9 cellular contexts compared by ENCODE assay signal in the genomic region with DNA sequence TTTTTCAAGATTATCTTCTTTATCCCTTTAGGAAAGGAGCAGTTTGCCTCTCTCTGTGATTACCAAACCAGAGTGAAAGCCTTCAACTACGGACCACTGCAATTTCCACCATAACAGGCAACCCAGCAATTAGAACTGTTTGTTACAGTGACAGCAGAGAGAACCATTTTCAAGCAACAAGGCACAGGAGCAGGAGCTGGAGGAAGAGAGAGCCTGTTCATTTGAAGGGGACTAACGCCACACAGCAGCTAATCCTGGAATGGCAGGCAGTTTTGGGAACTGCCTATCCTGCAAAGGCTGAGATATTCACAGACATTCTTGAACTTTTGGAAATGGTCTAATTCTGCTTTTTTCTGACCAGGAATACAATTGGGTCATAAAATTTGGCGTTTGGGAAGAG.
DNase-seq lines count a peak whose midpoint lies in the region; ATAC-seq and TF ChIP-seq lines count a peak whose summit lies in the region.
"Had no signal": no experiment of that assay in that cellular context is flagged by ENCODE, and none has a peak within 500 bp of the region (broad histone marks: within the 10 kb centered on the region; RNA-seq: fewer than 3 reads in every experiment).

No MANE protein-coding gene starts in this region.

- DNase-seq in NCI-H1105 (lab: John Stamatoyannopoulos, UW), result peak; percentile 10
- DNase-seq in SW 1271 (lab: John Stamatoyannopoulos, UW), result peak; percentile 1 to 8
- DNase-seq in iris pigment epithelial cell (ENCODE audit: low read depth), result peak; percentile 31
- no peak for DNase-seq in NCI-H1048 (lab: John Stamatoyannopoulos, UW)
- DNase-seq: activated CD4-positive, alpha-beta memory T cell treated with anti-CD3 and anti-CD28 coated beads, Interleukin-2, amount 10 ng/mL, durations not matched to agents 7 days and 5 days had no signal

- TF ChIP-seq EP300 in gastroesophageal sphincter (IDR thresholded peaks at IDR 0.05), result no peak

- H3K4me3 ChIP-seq in gastroesophageal sphincter, result no peak overlapping the region

- H3K36me3 ChIP-seq in gastroesophageal sphincter, result no peaks in the 10 kb centered on the region

- no peaks in the 10 kb centered on the region for H3K27me3 ChIP-seq in gastroesophageal sphincter

- H3K4me3 Mint-ChIP-seq in stimulated activated memory B cell treated with anti-CD40 and anti-IgM and Interleukin-4, amounts not matched to agents 10 μg/mL and 1 μg/mL and 100 μg/mL, for 72 hours, result no peak overlapping the region
- H3K4me3 Mint-ChIP-seq: activated CD4-positive, alpha-beta memory T cell treated with anti-CD3 and anti-CD28 coated beads, Interleukin-2, amount 10 ng/mL, durations not matched to agents 7 days and 5 days had no signal

- H3K27ac ChIP-seq in C4-2B (no peak overlapping the region), gastroesophageal sphincter (no peak overlapping the region)

- H3K27ac Mint-ChIP-seq in stimulated activated memory B cell treated with anti-CD40 and anti-IgM and Interleukin-4, amounts not matched to agents 10 μg/mL and 1 μg/mL and 100 μg/mL, for 72 hours, result no peak overlapping the region
- H3K27ac Mint-ChIP-seq: activated CD4-positive, alpha-beta memory T cell treated with anti-CD3 and anti-CD28 coated beads, Interleukin-2, amount 10 ng/mL, durations not matched to agents 7 days and 5 days had no signal

- TF ChIP-seq POLR2A in gastroesophageal sphincter (IDR thresholded peaks at IDR 0.05), result no peak

- 14 to 34% methylated on average over 2 to 3 of the region's 3 CpGs for WGBS in gastroesophageal sphincter (ENCODE audit: low coverage in 1 of 2), 2 donors

- H3K4me1 Mint-ChIP-seq in stimulated activated memory B cell treated with anti-CD40 and anti-IgM and Interleukin-4, amounts not matched to agents 10 μg/mL and 1 μg/mL and 100 μg/mL, for 72 hours, result no peaks in the 10 kb centered on the region
- H3K4me1 Mint-ChIP-seq: activated CD4-positive, alpha-beta memory T cell treated with anti-CD3 and anti-CD28 coated beads, Interleukin-2, amount 10 ng/mL, durations not matched to agents 7 days and 5 days had no signal

- H3K4me1 ChIP-seq in gastroesophageal sphincter, result no peaks in the 10 kb centered on the region

- H3K36me3 Mint-ChIP-seq in stimulated activated memory B cell treated with anti-CD40 and anti-IgM and Interleukin-4, amounts not matched to agents 10 μg/mL and 1 μg/mL and 100 μg/mL, for 72 hours, result no peaks in the 10 kb centered on the region

- TF ChIP-seq CTCF in C4-2B (conservative IDR thresholded peaks at IDR 0.05) (peak; percentile 36), gastroesophageal sphincter (IDR thresholded peaks at IDR 0.05) (peak in 1 of 4 experiments; percentile 16)

- H3K9me3 ChIP-seq in gastroesophageal sphincter, result no peaks in the 10 kb centered on the region

- H3K27me3 Mint-ChIP-seq in stimulated activated memory B cell treated with anti-CD40 and anti-IgM and Interleukin-4, amounts not matched to agents 10 μg/mL and 1 μg/mL and 100 μg/mL, for 72 hours, result no peaks in the 10 kb centered on the region
- H3K27me3 Mint-ChIP-seq: activated CD4-positive, alpha-beta memory T cell treated with anti-CD3 and anti-CD28 coated beads, Interleukin-2, amount 10 ng/mL, durations not matched to agents 7 days and 5 days had no signal

- ATAC-seq in HG03097 (IDR thresholded peaks at IDR 0.05; ENCODE audit: low FRiP score, unreplicated experiment) (no peak), gastroesophageal sphincter (no peak)
- no peak for ATAC-seq in stimulated activated memory B cell treated with anti-CD40 and anti-IgM and Interleukin-4, amounts not matched to agents 10 μg/mL and 1 μg/mL and 100 μg/mL, for 72 hours

- H3K9me3 Mint-ChIP-seq in stimulated activated memory B cell treated with anti-CD40 and anti-IgM and Interleukin-4, amounts not matched to agents 10 μg/mL and 1 μg/mL and 100 μg/mL, for 72 hours, result no peaks in the 10 kb centered on the region
